Comparison of ENCODE assay signal across 2 cellular contexts in the genomic region with DNA sequence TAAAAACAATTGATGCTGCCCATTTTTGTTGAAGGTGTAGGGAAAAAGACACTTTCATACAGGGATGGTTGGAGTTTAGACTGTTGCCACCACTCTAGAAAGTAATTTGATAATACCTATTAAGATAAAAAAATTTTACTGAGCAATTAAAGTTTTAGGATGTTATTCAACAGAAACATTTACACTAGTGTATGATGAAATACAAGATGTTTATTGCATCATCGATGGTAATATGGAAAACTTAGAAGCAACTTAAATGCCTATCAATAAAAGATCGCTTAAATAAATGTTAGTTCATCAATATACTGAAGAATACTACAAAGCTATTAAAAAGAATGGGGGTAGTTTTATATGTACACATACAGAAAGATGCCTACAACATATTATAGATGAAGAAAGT.
TF ChIP-seq lines count a peak whose summit lies in the region.

No MANE protein-coding gene starts in this region.

TF ChIP-seq in IMR-90, 13 proteins besides CTCF, POLR2A, EP300 and RAD21:
- TF ChIP-seq CEBPB (IDR thresholded peaks at IDR 0.05; ENCODE audit: low read depth, low read length), result peak; percentile 89
- no peak for TF ChIP-seq MAFK (IDR thresholded peaks at IDR 0.05; ENCODE audit: low read depth, low read length)
- no peak for TF ChIP-seq RCOR1 (IDR thresholded peaks at IDR 0.05; ENCODE audit: insufficient replicate concordance, low read length)
TF ChIP-seq in IMR-90: peak in this region for 1.

TF ChIP-seq in K562, 482 proteins besides CTCF, POLR2A, EP300 and RAD21:
- TF ChIP-seq CEBPB (tag; IDR thresholded peaks at IDR 0.05), result peak; percentile 94
- TF ChIP-seq POLR2H (tag; IDR thresholded peaks at IDR 0.05; ENCODE audit: low read depth), result peak; percentile 50
- TF ChIP-seq BRD9 (IDR thresholded peaks at IDR 0.05; ENCODE audit: low read depth, partially characterized antibody), result no peak
- TF ChIP-seq CEBPG (CRISPR knock-in tag; IDR thresholded peaks at IDR 0.05), result no peak
- peak; percentile 97 to 99 for TF ChIP-seq CEBPG (tag; conservative IDR thresholded peaks at IDR 0.05 in 1 of 2, IDR thresholded peaks at IDR 0.05 in 1 of 2)
- TF ChIP-seq, protein P1, sequence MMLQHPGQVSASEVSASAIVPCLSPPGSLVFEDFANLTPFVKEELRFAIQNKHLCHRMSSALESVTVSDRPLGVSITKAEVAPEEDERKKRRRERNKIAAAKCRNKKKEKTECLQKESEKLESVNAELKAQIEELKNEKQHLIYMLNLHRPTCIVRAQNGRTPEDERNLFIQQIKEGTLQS (IDR thresholded peaks at IDR 0.05), result peak; percentile 96
- TF ChIP-seq, protein P1 (CRISPR knock-in tag; conservative IDR thresholded peaks at IDR 0.05), result no peak
- no peak for TF ChIP-seq ZNF778 (CRISPR knock-in tag; IDR thresholded peaks at IDR 0.05)
- peak; percentile 38; the same call in 1 of the 2 replicates for TF ChIP-seq ATF7 (IDR thresholded peaks at IDR 0.05)
- peak; percentile 78; a peak in 2 of 4 replicates for TF ChIP-seq TRIM24 (IDR thresholded peaks at IDR 0.05)
- peak; percentile 31; the same call in 1 of the 2 replicates for TF ChIP-seq EP400 (IDR thresholded peaks at IDR 0.05)
- TF ChIP-seq, protein P2, sequence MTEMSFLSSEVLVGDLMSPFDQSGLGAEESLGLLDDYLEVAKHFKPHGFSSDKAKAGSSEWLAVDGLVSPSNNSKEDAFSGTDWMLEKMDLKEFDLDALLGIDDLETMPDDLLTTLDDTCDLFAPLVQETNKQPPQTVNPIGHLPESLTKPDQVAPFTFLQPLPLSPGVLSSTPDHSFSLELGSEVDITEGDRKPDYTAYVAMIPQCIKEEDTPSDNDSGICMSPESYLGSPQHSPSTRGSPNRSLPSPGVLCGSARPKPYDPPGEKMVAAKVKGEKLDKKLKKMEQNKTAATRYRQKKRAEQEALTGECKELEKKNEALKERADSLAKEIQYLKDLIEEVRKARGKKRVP (CRISPR knock-in tag; IDR thresholded peaks at IDR 0.05), result 0 out of 2 replicates have a peak, but pooled peaks have one; percentile 62
- TF ChIP-seq HNRNPK (IDR thresholded peaks at IDR 0.05; ENCODE audit: low read depth, low read length, poor library complexity, severe bottlenecking), result no peak
- peak; percentile 36; the same call in 1 of the 2 replicates for TF ChIP-seq JUND (IDR thresholded peaks at IDR 0.05; ENCODE audit: borderline replicate concordance, low read depth, low read length)
- TF ChIP-seq JUND (tag; IDR thresholded peaks at IDR 0.05; ENCODE audit: borderline replicate concordance, low read depth, low read length), result no peak
- peak; percentile 83 for TF ChIP-seq ZSCAN32 (CRISPR knock-in tag; IDR thresholded peaks at IDR 0.05)
- TF ChIP-seq, protein P3, sequence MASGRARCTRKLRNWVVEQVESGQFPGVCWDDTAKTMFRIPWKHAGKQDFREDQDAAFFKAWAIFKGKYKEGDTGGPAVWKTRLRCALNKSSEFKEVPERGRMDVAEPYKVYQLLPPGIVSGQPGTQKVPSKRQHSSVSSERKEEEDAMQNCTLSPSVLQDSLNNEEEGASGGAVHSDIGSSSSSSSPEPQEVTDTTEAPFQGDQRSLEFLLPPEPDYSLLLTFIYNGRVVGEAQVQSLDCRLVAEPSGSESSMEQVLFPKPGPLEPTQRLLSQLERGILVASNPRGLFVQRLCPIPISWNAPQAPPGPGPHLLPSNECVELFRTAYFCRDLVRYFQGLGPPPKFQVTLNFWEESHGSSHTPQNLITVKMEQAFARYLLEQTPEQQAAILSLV (tag; IDR thresholded peaks at IDR 0.05), result peak; percentile 90
- TF ChIP-seq NRF1 (conservative IDR thresholded peaks at IDR 0.05 in 1 of 2, IDR thresholded peaks at IDR 0.05 in 1 of 2), result no peak
